ENCODE assay signal across 28 cellular contexts in the genomic region with DNA sequence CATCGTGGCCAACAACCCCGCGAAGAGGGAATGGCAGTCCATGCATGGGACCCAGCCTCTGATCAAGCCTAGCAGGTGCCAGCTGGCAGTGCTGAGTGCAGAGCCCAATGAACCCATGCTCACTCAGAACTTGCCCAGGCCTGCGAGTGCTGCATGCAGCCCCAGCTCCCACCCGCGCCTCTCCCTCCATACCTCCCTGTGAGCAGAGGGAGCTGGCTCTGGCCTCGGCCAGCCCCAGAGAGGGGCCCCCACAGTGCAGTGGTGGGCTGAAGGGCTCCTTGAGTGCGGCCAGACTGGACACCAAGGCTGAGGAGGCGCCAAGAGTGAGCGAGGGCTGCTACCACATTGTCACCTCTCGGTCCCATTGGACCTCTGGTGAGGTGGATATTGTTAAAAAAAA.
"Had no signal": no experiment of that assay in that cellular context is flagged by ENCODE, and none has a peak within 500 bp of the region (broad histone marks: within the 10 kb centered on the region; RNA-seq: fewer than 3 reads in every experiment).

No MANE protein-coding gene starts in this region.

- H3K36me3 Mint-ChIP-seq: stimulated activated effector memory CD8-positive, alpha-beta T cell treated with anti-CD3 and anti-CD28 coated beads, Interleukin-12 subunit alpha, Interleukin-12 subunit beta, amount 100 ng/mL, for 72 hours; stimulated activated memory B cell treated with anti-CD40 and anti-IgM and Interleukin-4, amounts not matched to agents 10 μg/mL and 1 μg/mL and 100 μg/mL, for 72 hours; type B pancreatic cell had no signal

- DNase-seq: stimulated activated CD4-positive, alpha-beta T cell treated with anti-CD3 and anti-CD28 coated beads, Interleukin-2, amount 100 ng/mL, for 48 hours; stimulated activated CD4-positive, alpha-beta T cell treated with anti-CD3 and anti-CD28 coated beads, Interleukin-4, amount 100 ng/mL, for 1 hour; stimulated activated CD4-positive, alpha-beta T cell treated with anti-CD3 and anti-CD28 coated beads, Interleukin-4, amount 100 ng/mL, for 24 hours; stimulated activated CD4-positive, alpha-beta T cell treated with anti-CD3 and anti-CD28 coated beads, Interleukin-4, amount 100 ng/mL, for 4 hours; stimulated activated CD8-positive, alpha-beta memory T cell treated with anti-CD3 and anti-CD28 coated beads, Interleukin-4, amount 100 ng/mL, for 48 hours; stimulated activated naive B cell treated with anti-CD40 and anti-IgM and Interleukin-4, amounts not matched to agents 10 μg/mL and 1 μg/mL and 100 μg/mL, for 72 hours; stimulated activated naive CD4-positive, alpha-beta T cell; stimulated activated naive CD4-positive, alpha-beta T cell treated with Interleukin-2 at 50 U/mL for 16 hours; stimulated activated naive CD8-positive, alpha-beta T cell treated with anti-CD3 and anti-CD28 coated beads, Interleukin-15, amount 100 ng/mL, for 72 hours; stimulated activated naive CD8-positive, alpha-beta T cell treated with anti-CD3 and anti-CD28 coated beads, Interleukin-15, Interleukin-2, amounts not matched to agents 100 U/mL and 50 U/mL, for 24 hours; stomach; substantia nigra; testis; thyroid gland; tibial artery; transverse colon; trophoblast cell; upper lobe of right lung; uterus had no signal

- H3K27me3 ChIP-seq: stomach, suprapubic skin, testis, thyroid gland, tibial artery, tibial nerve, transverse colon, upper lobe of left lung, upper lobe of right lung, uterus, vagina had no signal

- H3K27ac Mint-ChIP-seq: stimulated activated effector memory CD8-positive, alpha-beta T cell treated with anti-CD3 and anti-CD28 coated beads, Interleukin-12 subunit alpha, Interleukin-12 subunit beta, amount 100 ng/mL, for 72 hours; stimulated activated memory B cell treated with anti-CD40 and anti-IgM and Interleukin-4, amounts not matched to agents 10 μg/mL and 1 μg/mL and 100 μg/mL, for 72 hours; stimulated activated naive B cell treated with anti-CD40 and anti-IgM and Interleukin-4, amounts not matched to agents 10 μg/mL and 1 μg/mL and 100 μg/mL, for 72 hours; stimulated activated naive CD8-positive, alpha-beta T cell treated with anti-CD3 and anti-CD28 coated beads, Interleukin-15, Interleukin-2, amounts not matched to agents 100 ng/mL and 50 ng/mL, for 24 hours; type B pancreatic cell had no signal

- H3K27ac ChIP-seq: stomach, suprapubic skin, testis, thoracic aorta, thyroid gland, tibial artery, tibial nerve, transverse colon, upper lobe of left lung, upper lobe of right lung, uterus, vagina had no signal

- H3K9me3 ChIP-seq: suprapubic skin, testis, thoracic aorta, thyroid gland, tibial artery, transverse colon, upper lobe of right lung, uterus, vagina had no signal

- H3K4me1 ChIP-seq: stomach, suprapubic skin, testis, thyroid gland, tibial nerve, transverse colon, upper lobe of right lung, uterus, vagina had no signal

- H3K27me3 Mint-ChIP-seq: stimulated activated naive CD8-positive, alpha-beta T cell treated with anti-CD3 and anti-CD28 coated beads, Interleukin-15, amount 100 ng/mL, for 72 hours; stimulated activated naive CD8-positive, alpha-beta T cell treated with anti-CD3 and anti-CD28 coated beads, Interleukin-15, Interleukin-2, amounts not matched to agents 100 ng/mL and 50 ng/mL, for 24 hours had no signal

- H3K4me3 ChIP-seq: stomach, suprapubic skin, testis, thoracic aorta, thyroid gland, tibial artery, tibial nerve, transverse colon, upper lobe of left lung, upper lobe of right lung, uterus, vagina had no signal

- H3K4me1 Mint-ChIP-seq: stimulated activated effector memory CD8-positive, alpha-beta T cell treated with anti-CD3 and anti-CD28 coated beads, Interleukin-12 subunit alpha, Interleukin-12 subunit beta, amount 100 ng/mL, for 72 hours; stimulated activated memory B cell treated with anti-CD40 and anti-IgM and Interleukin-4, amounts not matched to agents 10 μg/mL and 1 μg/mL and 100 μg/mL, for 72 hours; stimulated activated naive B cell treated with anti-CD40 and anti-IgM and Interleukin-4, amounts not matched to agents 10 μg/mL and 1 μg/mL and 100 μg/mL, for 72 hours; stimulated activated naive CD8-positive, alpha-beta T cell treated with anti-CD3 and anti-CD28 coated beads, Interleukin-15, amount 100 ng/mL, for 72 hours had no signal

- H3K36me3 ChIP-seq: stomach, suprapubic skin, thoracic aorta, thyroid gland, tibial artery, tibial nerve, transverse colon, upper lobe of left lung, upper lobe of right lung, uterus, vagina had no signal

- H3K4me3 Mint-ChIP-seq: stimulated activated effector memory CD8-positive, alpha-beta T cell treated with anti-CD3 and anti-CD28 coated beads, Interleukin-12 subunit alpha, Interleukin-12 subunit beta, amount 100 ng/mL, for 72 hours; stimulated activated memory B cell treated with anti-CD40 and anti-IgM and Interleukin-4, amounts not matched to agents 10 μg/mL and 1 μg/mL and 100 μg/mL, for 72 hours; stimulated activated naive B cell treated with anti-CD40 and anti-IgM and Interleukin-4, amounts not matched to agents 10 μg/mL and 1 μg/mL and 100 μg/mL, for 72 hours; stimulated activated naive CD8-positive, alpha-beta T cell treated with anti-CD3 and anti-CD28 coated beads, Interleukin-15, amount 100 ng/mL, for 72 hours; stimulated activated naive CD8-positive, alpha-beta T cell treated with anti-CD3 and anti-CD28 coated beads, Interleukin-15, Interleukin-2, amounts not matched to agents 100 ng/mL and 50 ng/mL, for 24 hours; type B pancreatic cell had no signal
